ENCODE assay signal across 1 cellular context in genomic region chr2:20960003-20960402, GRCh38.
TF ChIP-seq lines count a peak whose summit lies in the region.

No MANE protein-coding gene starts in this region.

TF ChIP-seq in SK-N-SH, 30 proteins besides CTCF, POLR2A, EP300 and RAD21 (continued from another document):
- TF ChIP-seq REST (IDR thresholded peaks at IDR 0.05; ENCODE audit: low read depth, low read length): no peak
- TF ChIP-seq FOXM1 (IDR thresholded peaks at IDR 0.05; ENCODE audit: low read depth): no peak
- TF ChIP-seq SMC3 (IDR thresholded peaks at IDR 0.05; ENCODE audit: low read depth, low read length): no peak
- no peak for TF ChIP-seq EZH2phosphoT487 (IDR thresholded peaks at IDR 0.05; ENCODE audit: borderline replicate concordance, low read depth)
- TF ChIP-seq MEF2A (IDR thresholded peaks at IDR 0.05; ENCODE audit: borderline replicate concordance, low read depth): no peak
- TF ChIP-seq PBX3 (IDR thresholded peaks at IDR 0.05): no peak
- TF ChIP-seq SIN3A (IDR thresholded peaks at IDR 0.05; ENCODE audit: borderline replicate concordance, low read depth, low read length): no peak
- TF ChIP-seq USF2 (IDR thresholded peaks at IDR 0.05; ENCODE audit: borderline replicate concordance, low read depth, low read length): no peak
- no peak for TF ChIP-seq FOXJ3 (CRISPR knock-in tag; IDR thresholded peaks at IDR 0.05)
- TF ChIP-seq RFX5 (IDR thresholded peaks at IDR 0.05; ENCODE audit: low read length): no peak
- no peak for TF ChIP-seq GABPA (IDR thresholded peaks at IDR 0.05; ENCODE audit: low read depth)
- TF ChIP-seq TAF1 (IDR thresholded peaks at IDR 0.05; ENCODE audit: borderline replicate concordance, low read depth, low read length): no peak
- no peak for TF ChIP-seq MAX (IDR thresholded peaks at IDR 0.05; ENCODE audit: low read depth)
- TF ChIP-seq, protein P1, sequence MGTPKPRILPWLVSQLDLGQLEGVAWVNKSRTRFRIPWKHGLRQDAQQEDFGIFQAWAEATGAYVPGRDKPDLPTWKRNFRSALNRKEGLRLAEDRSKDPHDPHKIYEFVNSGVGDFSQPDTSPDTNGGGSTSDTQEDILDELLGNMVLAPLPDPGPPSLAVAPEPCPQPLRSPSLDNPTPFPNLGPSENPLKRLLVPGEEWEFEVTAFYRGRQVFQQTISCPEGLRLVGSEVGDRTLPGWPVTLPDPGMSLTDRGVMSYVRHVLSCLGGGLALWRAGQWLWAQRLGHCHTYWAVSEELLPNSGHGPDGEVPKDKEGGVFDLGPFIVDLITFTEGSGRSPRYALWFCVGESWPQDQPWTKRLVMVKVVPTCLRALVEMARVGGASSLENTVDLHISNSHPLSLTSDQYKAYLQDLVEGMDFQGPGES (IDR thresholded peaks at IDR 0.05; ENCODE audit: low read depth, low read length): no peak
